Comparison of ENCODE assay signal across 9 cellular contexts in the genomic region with DNA sequence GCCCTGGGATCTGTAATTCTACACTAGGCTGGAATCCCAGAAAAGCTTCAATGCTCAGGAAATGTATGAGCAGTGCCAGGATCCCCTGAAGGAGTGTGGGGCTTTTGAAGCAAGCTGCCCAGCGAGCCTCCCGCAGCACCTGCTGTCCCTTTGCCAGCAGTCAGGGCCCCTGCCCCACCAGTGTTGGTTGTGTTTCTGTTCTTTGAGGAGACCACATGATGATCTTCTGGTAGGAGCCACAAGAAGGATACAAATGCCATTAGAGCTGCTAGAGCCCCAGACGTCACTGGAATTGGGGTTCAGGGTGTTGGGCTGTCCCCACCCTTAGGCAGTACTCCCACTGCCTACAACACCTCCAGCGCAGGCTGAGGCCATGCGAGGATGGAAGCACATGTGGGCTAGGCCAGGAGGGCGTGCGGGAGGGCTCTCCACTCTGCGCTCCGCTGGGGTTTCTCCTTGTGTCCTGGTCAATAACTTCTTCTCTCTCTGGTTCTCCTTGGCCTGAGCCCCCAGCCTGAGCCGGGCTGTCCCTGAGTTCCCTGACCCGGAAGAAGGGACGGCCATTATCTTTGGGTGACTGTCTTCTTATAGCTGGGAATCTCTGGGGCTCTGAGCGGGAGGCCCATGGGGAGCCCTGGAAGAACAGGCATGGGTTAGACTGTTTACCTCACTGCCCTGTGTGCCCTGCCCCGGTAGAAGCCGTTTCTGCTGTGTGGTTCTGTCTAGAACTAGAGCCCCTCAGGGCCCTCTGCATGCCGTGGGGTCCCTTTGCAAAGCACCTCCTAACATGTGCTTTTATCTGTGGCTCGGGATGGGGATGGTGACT.
DNase-seq lines count a peak whose midpoint lies in the region; ATAC-seq and TF ChIP-seq lines count a peak whose summit lies in the region.
"Had no signal": no experiment of that assay in that cellular context is flagged by ENCODE, and none has a peak within 500 bp of the region (broad histone marks: within the 10 kb centered on the region; RNA-seq: fewer than 3 reads in every experiment).

No MANE protein-coding gene starts in this region.

- H3K4me2 ChIP-seq in mammary epithelial cell (ENCODE audit: insufficient read depth, low read depth, low read length): no peak overlapping the region

- H3K27ac Mint-ChIP-seq in naive thymus-derived CD4-positive, alpha-beta T cell: peak overlapping the region; percentile 85 to 98 (median 92)

- ATAC-seq in naive thymus-derived CD4-positive, alpha-beta T cell: peak; percentile 8

- WGBS in mammary epithelial cell (ENCODE audit: low coverage, missing lambda C conversion rate): 78% methylated on average over 5 of the region's 17 CpGs

- peak overlapping the region; percentile 72 to 91 (median 79) for H3K4me3 Mint-ChIP-seq in naive thymus-derived CD4-positive, alpha-beta T cell

- H3K27me3 ChIP-seq in mammary epithelial cell (ENCODE audit: insufficient read depth, low read length) (no peaks in the 10 kb centered on the region), vagina (no peaks in the 10 kb centered on the region)
- H3K27me3 ChIP-seq in naive thymus-derived CD4-positive, alpha-beta T cell (ENCODE audit: control insufficient read depth in 2 of 2, insufficient read depth in 2 of 2, low read length in 2 of 2): no peaks in the 10 kb centered on the region

- intact Hi-C loops in mammary epithelial cell (cut with micrococcal nuclease): no loop called here
- intact Hi-C loops in naive thymus-derived CD4-positive, alpha-beta T cell (cut with micrococcal nuclease): no loop called here
- intact Hi-C loops in vagina (cut with DNase I): no loop called here

- DNase-seq in stimulated activated CD4-positive, alpha-beta T cell treated with anti-CD3 and anti-CD28 coated beads, Interleukin-15, amount 100 ng/mL, for 24 hours: peak; percentile 50
- no peak for DNase-seq in stimulated activated CD4-positive, alpha-beta T cell treated with anti-CD3 and anti-CD28 coated beads, Interleukin-4, amount 100 ng/mL, for 4 hours
- DNase-seq in mammary epithelial cell: no peak
- DNase-seq in naive thymus-derived CD4-positive, alpha-beta T cell: peak in 4 of 9 donors; percentile 20 to 37 (median 29)
- DNase-seq in vagina (ENCODE audit: extremely low spot score in 2 of 2): peak; percentile 28 to 84
- no peak for DNase-seq in nucleus accumbens (lab: John Stamatoyannopoulos, UW)
- DNase-seq in NCI-H2227 treated with DMSO at 0.1 percent for 48 hours (lab: John Stamatoyannopoulos, UW): no peak
- no peak for DNase-seq in Kasumi-1 (lab: John Stamatoyannopoulos, UW)

- CTCF ChIA-PET in mammary epithelial cell (lab: Charles Lee; ENCODE audit: low non-redundant PET): no interaction called here
- CTCF ChIA-PET in naive thymus-derived CD4-positive, alpha-beta T cell (lab: Charles Lee): interaction anchor here (0.6 to 2.1 kb wide), 5 partner anchors 12 to 130 kb away, joined by 3 to 13 read pairs (median 4); no protein-coding TSS in a partner anchor

- H3K4me3 ChIP-seq in mammary epithelial cell (replicated peaks in 1 of 3; ENCODE audit: insufficient read depth in 1 of 3, low read depth in 2 of 3, low read length in 3 of 3) (no peak overlapping the region), vagina (no peak overlapping the region)
- H3K4me3 ChIP-seq in naive thymus-derived CD4-positive, alpha-beta T cell (ENCODE audit: low read length): peak overlapping the region; percentile 23

- H3K4me1 ChIP-seq in mammary epithelial cell (ENCODE audit: insufficient read depth, low read length) (peaks cover 69% of the 10 kb centered on the region), vagina (peaks cover 98% of the 10 kb centered on the region)
- H3K4me1 ChIP-seq in naive thymus-derived CD4-positive, alpha-beta T cell (ENCODE audit: control insufficient read depth in 2 of 2, insufficient read depth in 2 of 2, low read length in 2 of 2): peaks cover 85 to 90% of the 10 kb centered on the region in 2 donors

- H3K27ac ChIP-seq in mammary epithelial cell (ENCODE audit: insufficient read depth, low read depth, low read length) (peak overlapping the region; percentile 23), vagina (peak overlapping the region; percentile 83)
- H3K27ac ChIP-seq in naive thymus-derived CD4-positive, alpha-beta T cell (ENCODE audit: low read depth, low read length): peak overlapping the region; percentile 76
- H3K27ac ChIP-seq: epithelial cell of prostate had no signal

- no TSS peak for BruUV-seq in mammary epithelial cell (replicated peaks; lab: Mats Ljungman, UMichigan)

- H3K36me3 Mint-ChIP-seq in naive thymus-derived CD4-positive, alpha-beta T cell: peaks cover 0 to 12% (median 0%) of the 10 kb centered on the region in 5 donors

- TF ChIP-seq POLR2A in vagina (IDR thresholded peaks at IDR 0.05): no peak

- no peak overlapping the region for H3K9ac ChIP-seq in mammary epithelial cell (ENCODE audit: insufficient read depth, low read length)

- in situ Hi-C loops in mammary epithelial cell (cut with MboI; ENCODE audit: low sequenced_read_pairs in 2 of 2): no loop called here

- H3K36me3 ChIP-seq in mammary epithelial cell (ENCODE audit: insufficient read depth, low read length) (peaks cover 5% of the 10 kb centered on the region), vagina (no peaks in the 10 kb centered on the region)
- H3K36me3 ChIP-seq in naive thymus-derived CD4-positive, alpha-beta T cell (ENCODE audit: control insufficient read depth in 2 of 3, insufficient read depth in 3 of 3, low read length in 3 of 3): no peaks in the 10 kb centered on the region

- H2AFZ ChIP-seq in mammary epithelial cell (ENCODE audit: low read depth, low read length): no peak overlapping the region

- no peaks in the 10 kb centered on the region for H3K27me3 Mint-ChIP-seq in naive thymus-derived CD4-positive, alpha-beta T cell

- H3K79me2 ChIP-seq in mammary epithelial cell (ENCODE audit: insufficient read depth, low read length): peaks cover 99% of the 10 kb centered on the region

- dilution Hi-C loops in mammary epithelial cell (cut with HindIII; ENCODE audit: low sequenced_read_pairs): no loop called here

- H3K9me3 Mint-ChIP-seq in naive thymus-derived CD4-positive, alpha-beta T cell: peaks cover 0 to 2% (median 0%) of the 10 kb centered on the region in 11 donors

- no peak for TF ChIP-seq CTCF in mammary epithelial cell (conservative IDR thresholded peaks at IDR 0.05 in 1 of 2, IDR thresholded peaks at IDR 0.05 in 1 of 2; ENCODE audit: extremely low read depth in 1 of 2, insufficient read depth in 1 of 2, low read depth in 1 of 2, low read length in 2 of 2)
- no peak for TF ChIP-seq CTCF in vagina (IDR thresholded peaks at IDR 0.05)

- no peaks in the 10 kb centered on the region for H3K9me3 ChIP-seq in mammary epithelial cell (replicated peaks; ENCODE audit: insufficient read depth, low read length)
- H3K9me3 ChIP-seq in naive thymus-derived CD4-positive, alpha-beta T cell (ENCODE audit: control insufficient read depth in 2 of 3, low read length in 3 of 3): no peaks in the 10 kb centered on the region
- H3K9me3 ChIP-seq in vagina: no peaks in the 10 kb centered on the region

- POLR2A ChIA-PET in naive thymus-derived CD4-positive, alpha-beta T cell (lab: Charles Lee): interaction anchor here (0.7 to 9.9 kb wide), 5 partner anchors 8 to 28 kb away, joined by 3 to 85 read pairs (median 9); no protein-coding TSS in a partner anchor

- H4K20me1 ChIP-seq in mammary epithelial cell (ENCODE audit: insufficient read depth, low read length): peaks cover 17% of the 10 kb centered on the region

- peaks cover 76 to 99% (median 92%) of the 10 kb centered on the region in 7 donors for H3K4me1 Mint-ChIP-seq in naive thymus-derived CD4-positive, alpha-beta T cell

Comparison
In these comparisons a context has a peak if more than half of its experiments do, and no peak if none do; other contexts are left out.
1. DNase-seq: peak in stimulated activated CD4-positive, alpha-beta T cell treated with anti-CD3 and anti-CD28 coated beads, Interleukin-15, amount 100 ng/mL, for 24 hours (single experiment) and vagina (2 of 2); none in stimulated activated CD4-positive, alpha-beta T cell treated with anti-CD3 and anti-CD28 coated beads, Interleukin-4, amount 100 ng/mL, for 4 hours (0 of 2), mammary epithelial cell (single experiment), nucleus accumbens (0 of 56), NCI-H2227 treated with DMSO at 0.1 percent for 48 hours (single experiment) and Kasumi-1 (0 of 2).
2. H3K27ac ChIP-seq: peak in every context shown above with its lines; median percentile 83 in vagina; 76 in naive thymus-derived CD4-positive, alpha-beta T cell; 23 in mammary epithelial cell.